12 cellular contexts compared by ENCODE assay signal in genomic region chr2:238016526-238016925, GRCh38.
"Had no signal": no experiment of that assay in that cellular context is flagged by ENCODE, and none has a peak within 500 bp of the region (broad histone marks: within the 10 kb centered on the region; RNA-seq: fewer than 3 reads in every experiment).

No MANE protein-coding gene starts in this region.

- H3K36me3 ChIP-seq: neural progenitor cell had no signal

- DNase-seq: activated naive CD8-positive, alpha-beta T cell treated with anti-CD3 and anti-CD28 coated beads, Interleukin-2, amount 10 ng/mL, durations not matched to agents 7 days and 5 days; aorta; dorsolateral prefrontal cortex; foreskin fibroblast; left ventricle myocardium superior; retina; stimulated activated CD4-positive, alpha-beta T cell treated with anti-CD3 and anti-CD28 coated beads, Interleukin-15, amount 100 ng/mL, for 24 hours; T-helper 2 cell had no signal

- H3K4me3 Mint-ChIP-seq: activated naive CD8-positive, alpha-beta T cell treated with anti-CD3 and anti-CD28 coated beads, Interleukin-2, amount 10 ng/mL, durations not matched to agents 7 days and 5 days; neural progenitor cell had no signal

- H3K4me3 ChIP-seq: dorsolateral prefrontal cortex, neural progenitor cell, tibial nerve had no signal

- H3K27ac Mint-ChIP-seq: activated naive CD8-positive, alpha-beta T cell treated with anti-CD3 and anti-CD28 coated beads, Interleukin-2, amount 10 ng/mL, durations not matched to agents 7 days and 5 days; neural progenitor cell had no signal

- H3K4me1 ChIP-seq: neural progenitor cell, tibial nerve had no signal

- ATAC-seq: esophagus mucosa, left ventricle myocardium superior had no signal

- H3K9me3 Mint-ChIP-seq: activated naive CD8-positive, alpha-beta T cell treated with anti-CD3 and anti-CD28 coated beads, Interleukin-2, amount 10 ng/mL, durations not matched to agents 7 days and 5 days; neural progenitor cell had no signal

- H3K4me1 Mint-ChIP-seq: neural progenitor cell had no signal

- H3K9me3 ChIP-seq: tibial nerve had no signal

- H3K27ac ChIP-seq: dorsolateral prefrontal cortex, neural progenitor cell, parathyroid adenoma, tibial nerve had no signal

- H3K27me3 ChIP-seq: dorsolateral prefrontal cortex, neural progenitor cell, tibial nerve had no signal
